ENCODE assay signal across 10 cellular contexts in genomic region chr2:229974271-229974670, GRCh38. TPM values are rescaled to one million over a fixed set of nuclear protein-coding genes. Genes with fewer than 3 reads are reported as not detected.
DNase-seq lines count a peak whose midpoint lies in the region; ATAC-seq and TF ChIP-seq lines count a peak whose summit lies in the region.
"Had no signal": no experiment of that assay in that cellular context is flagged by ENCODE, and none has a peak within 500 bp of the region (broad histone marks: within the 10 kb centered on the region; RNA-seq: fewer than 3 reads in every experiment).

No MANE protein-coding gene starts in this region.

- no peaks in the 10 kb centered on the region for H3K27me3 ChIP-seq in A673 (replicated peaks; ENCODE audit: insufficient read depth, low read depth, low read length, poor library complexity)

- TF ChIP-seq CTCF in A673 (conservative IDR thresholded peaks at IDR 0.05; ENCODE audit: low read depth, low read length) (0 out of 2 replicates have a peak, but pooled peaks have one; percentile 16), choroid plexus epithelial cell (conservative IDR thresholded peaks at IDR 0.05; ENCODE audit: low read depth, low read length) (peak; percentile 48)

- ATAC-seq in left lobe of liver = peak; percentile 21
- ATAC-seq in HG03442 (IDR thresholded peaks at IDR 0.05; ENCODE audit: unreplicated experiment) = no peak
- no peak for ATAC-seq in stimulated activated naive CD8-positive, alpha-beta T cell treated with anti-CD3 and anti-CD28 coated beads, Interleukin-15, Interleukin-2, amounts not matched to agents 100 U/mL and 50 U/mL, for 24 hours

- CTCF ChIA-PET in A673 (lab: Charles Lee) = no interaction called here

- DNase-seq in A673 (ENCODE audit: low spot score) (peak; percentile 7), HT-29 (ENCODE audit: low spot score) (peak; percentile 13), choroid plexus epithelial cell (ENCODE audit: low read depth) (peak; percentile 83), left lobe of liver (ENCODE audit: low spot score) (no peak), immature natural killer cell (no peak)
- no peak for DNase-seq in stimulated activated CD4-positive, alpha-beta T cell treated with anti-CD3 and anti-CD28 coated beads, Interleukin-4, amount 100 ng/mL, for 4 hours
- DNase-seq in stimulated activated naive CD8-positive, alpha-beta T cell treated with anti-CD3 and anti-CD28 coated beads, Interleukin-15, Interleukin-2, amounts not matched to agents 100 U/mL and 50 U/mL, for 24 hours = no peak
- DNase-seq: NCI-H2227 treated with DMSO at 0.1 percent for 48 hours had no signal

- H3K4me1 ChIP-seq in A673 (ENCODE audit: insufficient read depth, low read length, poor library complexity, severe bottlenecking) = no peaks in the 10 kb centered on the region

- no peaks in the 10 kb centered on the region for H3K36me3 Mint-ChIP-seq in immature natural killer cell

- H3K9me3 ChIP-seq in A673 (ENCODE audit: low read depth, low read length, poor library complexity, severe bottlenecking) = no peaks in the 10 kb centered on the region

- BruUV-seq in A673 (replicated peaks; lab: Mats Ljungman, UMichigan) = no TSS peak

- H3K9me3 Mint-ChIP-seq in immature natural killer cell = no peaks in the 10 kb centered on the region

- no peaks in the 10 kb centered on the region for H3K36me3 ChIP-seq in A673 (ENCODE audit: insufficient read depth, low read length, poor library complexity, severe bottlenecking)

- intact Hi-C loops in A673 (cut with micrococcal nuclease; ENCODE audit: unreplicated experiment) = no loop called here

- no peak overlapping the region for H3K4me3 Mint-ChIP-seq in immature natural killer cell
- H3K4me3 Mint-ChIP-seq: B cell had no signal

- H3K4me1 Mint-ChIP-seq in immature natural killer cell = no peaks in the 10 kb centered on the region
- H3K4me1 Mint-ChIP-seq: B cell had no signal

- H3K27me3 Mint-ChIP-seq in immature natural killer cell (ENCODE audit: low read depth in 3 of 3) = no peaks in the 10 kb centered on the region
- H3K27me3 Mint-ChIP-seq: B cell had no signal

- H3K4me3 ChIP-seq in A673 (ENCODE audit: low read depth, low read length, poor library complexity, severe bottlenecking) (no peak overlapping the region), choroid plexus epithelial cell (ENCODE audit: low read depth, low read length) (no peak overlapping the region)

- POLR2A ChIA-PET in A673 (lab: Charles Lee; ENCODE audit: low non-redundant PET) = no interaction called here

- H3K27ac ChIP-seq in A673 (ENCODE audit: low read depth, low read length, poor library complexity, severe bottlenecking) = no peak overlapping the region

- H3K27ac Mint-ChIP-seq in immature natural killer cell = no peak overlapping the region
- H3K27ac Mint-ChIP-seq: B cell had no signal

RNA-seq across cellular contexts. Expression of gene FBXO36, which starts 52.0 kb away (rescaled TPM):
- total RNA-seq in A673 (2021) (3.1 and 5.0 TPM in 2 replicates), left lobe of liver (1.1 TPM)
- total RNA-seq in HT-29 (2014; rRNA removed; shearing (Covaris generic)) = 0.48 and 0.81 TPM in 2 replicates
- 1 to 10 TPM in 2 of 3 donors, under 1 TPM in 1; 0.41 to 3.7 (median 1.3) TPM for polyA plus RNA-seq in immature natural killer cell

RNA-seq across cellular contexts. Expression of gene TRIP12, which starts 52.5 kb away (rescaled TPM):
- 263 and 300 TPM in 2 replicates for total RNA-seq in A673 (2021)
- total RNA-seq in HT-29 (2014; rRNA removed; shearing (Covaris generic)) = 97.9 and 106 TPM in 2 replicates
- total RNA-seq in left lobe of liver = 79.9 TPM
- polyA plus RNA-seq in immature natural killer cell = 10 to 100 TPM; 13.5 to 69.4 (median 26.0) TPM

Comparison
In these comparisons a context has a peak if more than half of its experiments do, and no peak if none do; other contexts are left out.
1. DNase-seq: peak in A673 (single experiment), HT-29 (single experiment) and choroid plexus epithelial cell (single experiment); none in left lobe of liver (single experiment), stimulated activated CD4-positive, alpha-beta T cell treated with anti-CD3 and anti-CD28 coated beads, Interleukin-4, amount 100 ng/mL, for 4 hours (0 of 2), immature natural killer cell (0 of 3) and stimulated activated naive CD8-positive, alpha-beta T cell treated with anti-CD3 and anti-CD28 coated beads, Interleukin-15, Interleukin-2, amounts not matched to agents 100 U/mL and 50 U/mL, for 24 hours (single experiment).